In genomic region chr6:115601064-115601463, GRCh38 we compare ENCODE assay signal across 25 cellular contexts.
"Had no signal": no experiment of that assay in that cellular context is flagged by ENCODE, and none has a peak within 500 bp of the region (broad histone marks: within the 10 kb centered on the region; RNA-seq: fewer than 3 reads in every experiment).

No MANE protein-coding gene starts in this region.

- H3K27ac ChIP-seq: lower lobe of right lung, pancreas, prostate gland, right lobe of liver, tibial nerve, upper lobe of left lung, vagina had no signal

- H3K36me3 ChIP-seq: lower lobe of right lung, pancreas, prostate gland, right lobe of liver, tibial nerve, upper lobe of left lung, vagina had no signal

- DNase-seq: hippocampal formation; kidney glomerular epithelial cell; left colon; lower lobe of right lung; mammary epithelial cell; mesenchymal stem cell; naive thymus-derived CD8-positive, alpha-beta T cell; nucleus accumbens; pancreas; posterior cingulate gyrus; retina; right lobe of liver; stimulated activated CD4-positive, alpha-beta T cell treated with anti-CD3 and anti-CD28 coated beads, Interleukin-1b, Interleukin-23, amount 100 ng/mL, for 48 hours; stimulated activated CD4-positive, alpha-beta T cell treated with anti-CD3 and anti-CD28 coated beads, Interleukin-2, amount 100 ng/mL, for 48 hours; stimulated activated CD4-positive, alpha-beta T cell treated with anti-CD3 and anti-CD28 coated beads, Interleukin-4, amount 100 ng/mL, for 4 hours; stimulated activated CD8-positive, alpha-beta memory T cell treated with anti-CD3 and anti-CD28 coated beads, Interleukin-4, amount 100 ng/mL, for 48 hours; stimulated activated naive CD4-positive, alpha-beta T cell treated with Interleukin-2 at 50 U/mL for 16 hours; stimulated activated naive CD8-positive, alpha-beta T cell treated with anti-CD3 and anti-CD28 coated beads, Interleukin-15, amount 100 ng/mL, for 72 hours; substantia nigra; upper lobe of left lung had no signal

- H3K4me3 ChIP-seq: lower lobe of right lung, pancreas, prostate gland, right lobe of liver, smooth muscle cell, tibial nerve, upper lobe of left lung, vagina had no signal

- H3K27me3 ChIP-seq: pancreas, right lobe of liver, tibial nerve, upper lobe of left lung, vagina had no signal

- H3K4me1 ChIP-seq: lower lobe of right lung, pancreas, prostate gland, right lobe of liver, tibial nerve, upper lobe of left lung, vagina had no signal

- H3K4me2 ChIP-seq: smooth muscle cell had no signal

- H3K9me3 ChIP-seq: lower lobe of right lung, pancreas, prostate gland, right lobe of liver, upper lobe of left lung, vagina had no signal

- ATAC-seq: left colon; lower lobe of right lung; naive thymus-derived CD8-positive, alpha-beta T cell; pancreas; right lobe of liver; stimulated activated memory B cell treated with anti-CD40 and anti-IgM and Interleukin-4, amounts not matched to agents 10 μg/mL and 1 μg/mL and 100 μg/mL, for 72 hours; stimulated activated naive CD8-positive, alpha-beta T cell treated with anti-CD3 and anti-CD28 coated beads, Interleukin-15, amount 100 ng/mL, for 72 hours had no signal
